ENCODE assay signal across 8 cellular contexts in the genomic region with DNA sequence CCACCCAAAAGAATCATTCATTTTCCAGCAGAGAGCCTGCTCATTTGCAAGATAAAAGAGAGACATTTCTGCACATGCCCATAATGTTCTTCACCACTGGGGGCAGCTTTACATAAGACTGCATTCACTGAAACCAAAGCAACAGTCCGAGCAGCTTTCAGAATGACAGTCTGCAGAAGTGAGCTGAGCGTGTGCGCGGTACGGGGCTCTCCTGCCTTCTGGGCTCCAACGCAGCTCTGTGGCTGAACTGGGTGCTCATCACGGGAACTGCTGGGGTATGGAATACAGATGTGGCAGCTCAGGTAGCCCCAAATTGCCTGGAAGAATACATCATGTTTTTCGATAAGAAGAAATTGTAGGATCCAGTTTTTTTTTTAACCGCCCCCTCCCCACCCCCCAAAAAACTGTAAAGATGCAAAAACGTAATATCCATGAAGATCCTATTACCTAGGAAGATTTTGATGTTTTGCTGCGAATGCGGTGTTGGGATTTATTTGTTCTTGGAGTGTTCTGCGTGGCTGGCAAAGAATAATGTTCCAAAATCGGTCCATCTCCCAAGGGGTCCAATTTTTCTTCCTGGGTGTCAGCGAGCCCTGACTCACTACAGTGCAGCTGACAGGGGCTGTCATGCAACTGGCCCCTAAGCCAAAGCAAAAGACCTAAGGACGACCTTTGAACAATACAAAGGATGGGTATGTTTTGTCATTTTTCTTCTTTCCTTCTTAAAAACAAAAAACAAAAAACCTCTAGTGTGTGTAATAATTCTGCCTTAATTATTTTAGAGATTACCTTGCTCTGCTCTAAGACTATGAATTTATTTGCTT. TPM values are rescaled to one million over a fixed set of nuclear protein-coding genes. Genes with fewer than 3 reads are reported as not detected.
DNase-seq lines count a peak whose midpoint lies in the region; ATAC-seq and TF ChIP-seq lines count a peak whose summit lies in the region.
"Had no signal": no experiment of that assay in that cellular context is flagged by ENCODE, and none has a peak within 500 bp of the region (broad histone marks: within the 10 kb centered on the region; RNA-seq: fewer than 3 reads in every experiment).

A gene (plus strand): TSS at position 141 of the 824 bp plus-strand sequence.

- no peaks in the 10 kb centered on the region for H3K9me3 ChIP-seq in gastrocnemius medialis

- TF ChIP-seq CTCF in astrocyte of the spinal cord (IDR thresholded peaks at IDR 0.05; ENCODE audit: low read depth, low read length) (peak; percentile 78), gastrocnemius medialis (IDR thresholded peaks at IDR 0.05 in 4 of 5, conservative IDR thresholded peaks at IDR 0.05 in 1 of 5) (peak in 3 of 5 experiments; percentile 20 to 61 (median 50))

- no peak within 1 kb of the TSS for H3K27ac ChIP-seq in gastrocnemius medialis

- TF ChIP-seq POLR2A in gastrocnemius medialis (IDR thresholded peaks at IDR 0.05): no peak

- no peaks in the 10 kb centered on the region for H3K36me3 ChIP-seq in gastrocnemius medialis

- intact Hi-C loops in gastrocnemius medialis (cut with DNase I; ENCODE audit: low total_unique reads): no loop called here

- H3K4me1 ChIP-seq in gastrocnemius medialis: peaks cover 5 to 15% of the 10 kb centered on the region in 2 donors

- H3K27me3 ChIP-seq in gastrocnemius medialis: peaks cover 5 to 6% (median 6%) of the 10 kb centered on the region in 3 donors

- ATAC-seq in GM19372 (IDR thresholded peaks at IDR 0.05; ENCODE audit: low read depth, unreplicated experiment) (peak; percentile 100), HG03354 (IDR thresholded peaks at IDR 0.05; ENCODE audit: poor library complexity, severe bottlenecking, unreplicated experiment) (peak; percentile 100), gastrocnemius medialis (peak; percentile 73 to 95)

- H3K4me3 ChIP-seq in astrocyte of the spinal cord (ENCODE audit: low read depth, low read length) (peak within 1 kb of the TSS; percentile 10), gastrocnemius medialis (peak within 1 kb of the TSS in 3 of 4 donors; percentile 29 to 32 (median 29))

- peak; percentile 83 for DNase-seq in ELR (ENCODE audit: low read depth)
- peak; percentile 45 for DNase-seq in NCI-H774 (lab: John Stamatoyannopoulos, UW)
- peak; percentile 78 for DNase-seq in astrocyte of the spinal cord (ENCODE audit: low read depth, low spot score)
- peak; percentile 90 for DNase-seq in iPS DF 19.7 (ENCODE audit: low read depth, low spot score)
- peak in 1 of 2 donors; percentile 15 for DNase-seq in gastrocnemius medialis
- DNase-seq: naive thymus-derived CD8-positive, alpha-beta T cell had no signal

- in situ Hi-C loops in astrocyte of the spinal cord (cut with HindIII; ENCODE audit: low sequenced_read_pairs) (no loop called here), gastrocnemius medialis (cut with MboI; ENCODE audit: low sequenced_read_pairs in 4 of 4) (no loop called here)

RNA-seq across cellular contexts. Expression of the gene that starts here (rescaled TPM):
- not detected for total RNA-seq in gastrocnemius medialis
- total RNA-seq: naive thymus-derived CD8-positive, alpha-beta T cell had no signal

Comparison
In these comparisons a context has a peak if more than half of its experiments do, and no peak if none do; other contexts are left out.
1. Peak in ATAC-seq and H3K4me3 ChIP-seq in gastrocnemius medialis; RNA of the gene not detected or under 1 TPM.